9 cellular contexts compared by ENCODE assay signal in the genomic region with DNA sequence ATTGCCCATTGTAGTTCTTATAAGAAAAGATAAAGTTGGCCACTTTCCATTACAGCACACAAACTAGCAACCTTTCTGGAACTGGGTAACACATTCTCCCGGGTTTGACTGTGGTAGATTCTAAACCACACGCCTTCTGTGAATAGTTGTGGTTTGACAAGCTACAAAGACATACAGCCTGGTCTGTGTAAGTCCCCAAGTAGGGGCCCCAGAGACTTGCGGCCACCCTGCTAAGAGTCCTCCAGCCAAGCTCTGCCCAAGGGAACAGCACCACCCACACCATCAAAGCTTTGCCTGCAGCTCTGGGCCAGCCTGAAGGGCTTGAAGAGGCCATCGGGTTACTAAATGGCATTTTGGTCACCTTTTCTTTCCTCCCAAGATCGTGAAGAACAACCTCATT.
A peak's percentile ranks its signal among the peaks of the same experiment; 100 is the strongest.
DNase-seq lines count a peak whose midpoint lies in the region; ATAC-seq and TF ChIP-seq lines count a peak whose summit lies in the region.
"Had no signal": no experiment of that assay in that cellular context is flagged by ENCODE, and none has a peak within 500 bp of the region (broad histone marks: within the 10 kb centered on the region; RNA-seq: fewer than 3 reads in every experiment).

No MANE protein-coding gene starts in this region.

- DNase-seq in NK-92 treated with Interleukin-12 subunit alpha and Interleukin-12 subunit beta, amount 100 ng/mL, for 24 hours (lab: John Stamatoyannopoulos, UW): peak; percentile 77
- DNase-seq in NK-92 (lab: John Stamatoyannopoulos, UW; ENCODE audit: unreplicated experiment) (no peak), OCI-M1 (lab: John Stamatoyannopoulos, UW) (peak; percentile 94), lower lobe of right lung (peak; percentile 44), NCI-H526 (lab: John Stamatoyannopoulos, UW) (no peak), NCI-H69 (lab: John Stamatoyannopoulos, UW) (no peak)

- peak; percentile 94 for ATAC-seq in HG02763 (IDR thresholded peaks at IDR 0.05; ENCODE audit: unreplicated experiment)
- peak; percentile 24 to 76 for ATAC-seq in lower lobe of right lung
- no peak for ATAC-seq in esophagus mucosa

- H3K9me3 ChIP-seq in lower lobe of right lung: no peaks in the 10 kb centered on the region

- peaks cover 27% of the 10 kb centered on the region for H3K4me1 ChIP-seq in lower lobe of right lung

- no peaks in the 10 kb centered on the region for H3K36me3 ChIP-seq in lower lobe of right lung

- intact Hi-C loops in lower lobe of right lung (cut with DNase I): no loop called here

- no peak for TF ChIP-seq CTCF in lower lobe of right lung (IDR thresholded peaks at IDR 0.05)

- no peaks in the 10 kb centered on the region for H3K27me3 ChIP-seq in lower lobe of right lung (ENCODE audit: low read depth)

- H3K27ac ChIP-seq in lower lobe of right lung: no peak overlapping the region
- H3K27ac ChIP-seq: 22Rv1 had no signal

- H3K4me3 ChIP-seq in lower lobe of right lung: no peak overlapping the region

Comparison
In these comparisons a context has a peak if more than half of its experiments do, and no peak if none do; other contexts are left out.
1. DNase-seq: peak in NK-92 treated with Interleukin-12 subunit alpha and Interleukin-12 subunit beta, amount 100 ng/mL, for 24 hours (single experiment), OCI-M1 (single experiment) and lower lobe of right lung (single experiment); none in NK-92 (single experiment), NCI-H526 (0 of 2) and NCI-H69 (single experiment).